ENCODE assay signal across 23 cellular contexts in the genomic region with DNA sequence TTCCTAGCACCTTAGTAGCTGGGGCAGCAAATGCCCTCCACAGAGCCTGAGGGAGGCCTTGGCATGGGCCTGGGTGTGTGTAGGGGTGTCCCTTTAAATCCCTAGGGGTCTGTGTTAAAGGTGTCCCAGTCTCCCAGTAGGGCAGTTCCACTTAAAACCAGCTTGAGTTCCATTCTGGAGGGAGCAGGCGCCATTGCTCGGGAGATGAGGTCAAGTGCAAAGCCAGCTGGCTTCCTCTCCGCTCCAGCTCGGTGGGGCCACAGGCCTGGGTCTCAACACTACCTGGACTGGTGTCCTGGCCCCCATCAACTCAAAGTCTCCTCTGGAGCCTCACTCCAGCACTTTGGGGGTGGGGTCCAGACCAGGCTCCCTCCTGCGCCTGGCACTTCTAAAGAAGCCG.
"Had no signal": no experiment of that assay in that cellular context is flagged by ENCODE, and none has a peak within 500 bp of the region (broad histone marks: within the 10 kb centered on the region; RNA-seq: fewer than 3 reads in every experiment).

No MANE protein-coding gene starts in this region.

- H3K9me3 Mint-ChIP-seq: activated CD4-positive, alpha-beta memory T cell treated with anti-CD3 and anti-CD28 coated beads, Interleukin-2, amount 10 ng/mL, durations not matched to agents 7 days and 5 days; activated naive CD8-positive, alpha-beta T cell treated with anti-CD3 and anti-CD28 coated beads for 36 hours; central memory CD8-positive, alpha-beta T cell; stimulated activated effector memory CD8-positive, alpha-beta T cell treated with anti-CD3 and anti-CD28 coated beads, Interleukin-12 subunit alpha, Interleukin-12 subunit beta, amount 100 ng/mL, for 72 hours; WTC11 had no signal

- H3K27ac Mint-ChIP-seq: activated CD4-positive, alpha-beta memory T cell treated with anti-CD3 and anti-CD28 coated beads, Interleukin-2, amount 10 ng/mL, durations not matched to agents 7 days and 5 days; activated naive CD8-positive, alpha-beta T cell treated with anti-CD3 and anti-CD28 coated beads for 36 hours; naive thymus-derived CD4-positive, alpha-beta T cell; stimulated activated effector memory CD8-positive, alpha-beta T cell treated with anti-CD3 and anti-CD28 coated beads, Interleukin-12 subunit alpha, Interleukin-12 subunit beta, amount 100 ng/mL, for 72 hours; WTC11 had no signal

- H3K36me3 ChIP-seq: breast epithelium, ovary, suprapubic skin, transverse colon, vagina had no signal

- H3K9me3 ChIP-seq: breast epithelium, heart right ventricle, ovary, psoas muscle, stomach, suprapubic skin, transverse colon, vagina had no signal

- ATAC-seq: heart right ventricle; left colon; naive thymus-derived CD4-positive, alpha-beta T cell; psoas muscle; right cardiac atrium; stimulated activated effector memory CD8-positive, alpha-beta T cell treated with anti-CD3 and anti-CD28 coated beads, Interleukin-12 subunit alpha, Interleukin-12 subunit beta, amount 100 ng/mL, for 72 hours; WTC11 had no signal

- H3K4me3 ChIP-seq: breast epithelium, heart right ventricle, lung, ovary, psoas muscle, stomach, suprapubic skin, transverse colon, vagina had no signal

- H3K27me3 ChIP-seq: breast epithelium, heart right ventricle, ovary, stomach, suprapubic skin, transverse colon, vagina had no signal

- H3K27ac ChIP-seq: epithelial cell of prostate, heart right ventricle, ovary, psoas muscle, stomach, suprapubic skin, transverse colon, vagina had no signal

- DNase-seq: activated CD4-positive, alpha-beta memory T cell treated with anti-CD3 and anti-CD28 coated beads, Interleukin-2, amount 10 ng/mL, durations not matched to agents 7 days and 5 days; activated CD4-positive, alpha-beta T cell treated with anti-CD3 and anti-CD28 coated beads for 4 hours; activated naive CD4-positive, alpha-beta T cell treated with Interleukin-2 at 50 U/mL for 16 hours; activated naive CD8-positive, alpha-beta T cell treated with anti-CD3 and anti-CD28 coated beads for 36 hours; cortex of kidney; left colon; naive thymus-derived CD4-positive, alpha-beta T cell; psoas muscle; right cardiac atrium; stimulated activated CD4-positive, alpha-beta T cell treated with anti-CD3 and anti-CD28 coated beads, Interleukin-1b, Interleukin-23, amount 100 ng/mL, for 48 hours; T1000; transverse colon had no signal

- H3K36me3 Mint-ChIP-seq: activated naive CD8-positive, alpha-beta T cell treated with anti-CD3 and anti-CD28 coated beads for 36 hours; WTC11 had no signal

- H3K4me3 Mint-ChIP-seq: activated CD4-positive, alpha-beta memory T cell treated with anti-CD3 and anti-CD28 coated beads, Interleukin-2, amount 10 ng/mL, durations not matched to agents 7 days and 5 days; activated naive CD8-positive, alpha-beta T cell treated with anti-CD3 and anti-CD28 coated beads for 36 hours; central memory CD8-positive, alpha-beta T cell; naive thymus-derived CD4-positive, alpha-beta T cell; stimulated activated effector memory CD8-positive, alpha-beta T cell treated with anti-CD3 and anti-CD28 coated beads, Interleukin-12 subunit alpha, Interleukin-12 subunit beta, amount 100 ng/mL, for 72 hours; WTC11 had no signal
